ENCODE assay signal across 8 cellular contexts in genomic region chr2:43293744-43294695, GRCh38.
DNase-seq lines count a peak whose midpoint lies in the region; ATAC-seq and TF ChIP-seq lines count a peak whose summit lies in the region.

No MANE protein-coding gene starts in this region.

- no peak overlapping the region for H3K4me3 Mint-ChIP-seq in CD14-positive monocyte

- H3K27ac ChIP-seq in thoracic aorta = peak overlapping the region; percentile 52 to 59
- no peak overlapping the region for H3K27ac ChIP-seq in effector memory CD4-positive, alpha-beta T cell (ENCODE audit: insufficient read depth, low read length, poor library complexity, severe bottlenecking)

- H3K4me1 ChIP-seq in thoracic aorta (ENCODE audit: control insufficient read depth in 1 of 2, low read depth in 2 of 2) = peaks cover 0 to 28% of the 10 kb centered on the region in 2 donors
- H3K4me1 ChIP-seq in effector memory CD4-positive, alpha-beta T cell (ENCODE audit: control insufficient read depth, insufficient read depth, low read length, poor library complexity, severe bottlenecking) = no peaks in the 10 kb centered on the region

- H3K9me3 Mint-ChIP-seq in CD14-positive monocyte = peaks cover 0 to 5% (median 0%) of the 10 kb centered on the region in 7 donors

- no peaks in the 10 kb centered on the region for H3K36me3 ChIP-seq in thoracic aorta
- H3K36me3 ChIP-seq in effector memory CD4-positive, alpha-beta T cell (ENCODE audit: control insufficient read depth, insufficient read depth, low read length) = peaks cover 17% of the 10 kb centered on the region

- H3K27me3 Mint-ChIP-seq in CD14-positive monocyte (ENCODE audit: low read depth in 3 of 3) = peaks cover 0 to 2% (median 0%) of the 10 kb centered on the region in 3 donors

- TF ChIP-seq CTCF in CD14-positive monocyte (IDR thresholded peaks at IDR 0.05) (no peak), thoracic aorta (IDR thresholded peaks at IDR 0.05) (no peak)

- no peaks in the 10 kb centered on the region for H3K9me3 ChIP-seq in thoracic aorta
- no peaks in the 10 kb centered on the region for H3K9me3 ChIP-seq in effector memory CD4-positive, alpha-beta T cell (ENCODE audit: control insufficient read depth, low read length)

- intact Hi-C loops in CD14-positive monocyte (cut with micrococcal nuclease) = loop anchor here (5.0 to 10.0 kb wide), 2 partner anchors 49 to 52 kb away; no protein-coding TSS in a partner anchor

- peak overlapping the region; percentile 97 to 99 (median 99) for H3K27ac Mint-ChIP-seq in CD14-positive monocyte

- DNase-seq in CD14-positive monocyte (ENCODE audit: low spot score) (peak; percentile 86), SHP77 treated with DMSO at 0.1 percent for 48 hours (lab: John Stamatoyannopoulos, UW) (peak; percentile 27), brain pericyte (ENCODE audit: low read depth, low spot score) (peak; percentile 95), lung microvascular endothelial cell (ENCODE audit: low read depth in 2 of 2) (peak; percentile 79 to 97), thoracic aorta (ENCODE audit: low spot score) (peak; percentile 46)
- no peak for DNase-seq in effector memory CD4-positive, alpha-beta T cell

- H3K4me3 ChIP-seq in thoracic aorta = no peak overlapping the region
- H3K4me3 ChIP-seq in effector memory CD4-positive, alpha-beta T cell (ENCODE audit: insufficient read depth, low read depth, low read length, poor library complexity, severe bottlenecking) = no peak overlapping the region

- peaks cover 35 to 39% of the 10 kb centered on the region in 2 donors for H3K36me3 Mint-ChIP-seq in CD14-positive monocyte

- ATAC-seq in GM19043 (IDR thresholded peaks at IDR 0.05; ENCODE audit: low read depth, unreplicated experiment) = peak; percentile 99
- ATAC-seq in HG03139 (IDR thresholded peaks at IDR 0.05; ENCODE audit: unreplicated experiment) = peak; percentile 98
- peak; percentile 99 for ATAC-seq in thoracic aorta (ENCODE audit: insufficient number of reproducible peaks, low FRiP score, low read depth)

- H3K27me3 ChIP-seq in thoracic aorta (replicated peaks; ENCODE audit: insufficient read depth) = no peaks in the 10 kb centered on the region
- no peaks in the 10 kb centered on the region for H3K27me3 ChIP-seq in effector memory CD4-positive, alpha-beta T cell (replicated peaks; ENCODE audit: control insufficient read depth, insufficient read depth, low read length, poor library complexity, severe bottlenecking)

- peaks cover 33% of the 10 kb centered on the region for H3K4me1 Mint-ChIP-seq in CD14-positive monocyte

Comparison
In these comparisons a context has a peak if more than half of its experiments do, and no peak if none do; other contexts are left out.
1. DNase-seq: peak in CD14-positive monocyte (single experiment), SHP77 treated with DMSO at 0.1 percent for 48 hours (single experiment), brain pericyte (single experiment), lung microvascular endothelial cell (2 of 2) and thoracic aorta (single experiment); none in effector memory CD4-positive, alpha-beta T cell (0 of 3).
2. Peak in every context shown above with its lines, with median percentiles within 50 percentile points of each other: ATAC-seq.